18 cellular contexts compared by ENCODE assay signal in the genomic region with DNA sequence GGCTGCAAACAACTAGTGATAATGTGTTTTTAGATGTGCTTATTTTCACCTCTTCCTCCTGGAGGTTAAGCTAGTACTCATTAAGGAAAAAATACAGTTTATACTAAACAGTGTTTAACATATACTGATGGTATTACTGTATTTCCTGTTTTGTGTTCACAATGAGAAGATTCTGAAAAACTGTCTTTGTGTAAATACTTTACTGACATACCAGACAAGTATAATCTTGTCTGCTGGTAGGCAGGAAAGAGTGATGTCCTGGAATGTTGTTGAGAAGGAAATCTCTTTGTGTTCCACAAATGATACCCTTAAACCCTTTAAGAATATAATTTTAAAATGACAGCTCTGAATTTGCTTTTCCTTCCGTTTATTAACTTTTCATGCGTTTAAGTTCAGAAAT.
DNase-seq lines count a peak whose midpoint lies in the region; ATAC-seq, FAIRE-seq and TF ChIP-seq lines count a peak whose summit lies in the region.
"Had no signal": no experiment of that assay in that cellular context is flagged by ENCODE, and none has a peak within 500 bp of the region (broad histone marks: within the 10 kb centered on the region; RNA-seq: fewer than 3 reads in every experiment).

No MANE protein-coding gene starts in this region.

- DNase-seq in HTR-8/SVneo (ENCODE audit: insufficient read length, low spot score) (peak; percentile 55), MCF 10A (ENCODE audit: unreplicated experiment) (peak; percentile 38), hepatocyte (ENCODE audit: low spot score) (no peak), osteoblast (ENCODE audit: insufficient read length, low spot score, missing footprints) (no peak), NCI-H2171 treated with DMSO at 0.1 percent for 48 hours (lab: John Stamatoyannopoulos, UW) (no peak), upper lobe of left lung (no peak)
- DNase-seq in stimulated activated naive B cell treated with anti-CD40 and anti-IgM and Interleukin-4, amounts not matched to agents 10 μg/mL and 1 μg/mL and 100 μg/mL, for 72 hours, result no peak
- DNase-seq: activated CD4-positive, alpha-beta T cell treated with anti-CD3 and anti-CD28 coated beads, Interleukin-2, amount 50 U/mL, for 1 hour; activated naive CD4-positive, alpha-beta T cell treated with anti-CD3 and anti-CD28 coated beads, Interleukin-2, amount 10 ng/mL, durations not matched to agents 7 days and 5 days; GOT3; KG1; NCI-H1048; posterior cingulate gyrus had no signal

- H3K27me3 ChIP-seq in hepatocyte (no peaks in the 10 kb centered on the region), osteoblast (ENCODE audit: insufficient read depth, low read length) (no peaks in the 10 kb centered on the region), upper lobe of left lung (no peaks in the 10 kb centered on the region)

- H3K36me3 ChIP-seq in hepatocyte (replicated peaks; ENCODE audit: insufficient read depth, low read depth), result no peaks in the 10 kb centered on the region
- H3K36me3 ChIP-seq in osteoblast (ENCODE audit: insufficient read depth, low read length), result no peaks in the 10 kb centered on the region
- H3K36me3 ChIP-seq in upper lobe of left lung, result no peaks in the 10 kb centered on the region

- FAIRE-seq in HTR-8/SVneo (lab: Jason Lieb, UNC), result no peak
- FAIRE-seq: GM12891 had no signal

- no peaks in the 10 kb centered on the region for H3K27me3 Mint-ChIP-seq in MCF 10A (ENCODE audit: insufficient read depth, unreplicated experiment)
- no peaks in the 10 kb centered on the region for H3K27me3 Mint-ChIP-seq in stimulated activated naive B cell treated with anti-CD40 and anti-IgM and Interleukin-4, amounts not matched to agents 10 μg/mL and 1 μg/mL and 100 μg/mL, for 72 hours
- H3K27me3 Mint-ChIP-seq: activated naive CD4-positive, alpha-beta T cell treated with anti-CD3 and anti-CD28 coated beads, Interleukin-2, amount 10 ng/mL, durations not matched to agents 7 days and 5 days; B cell; dendritic cell treated with granulocyte-macrophage colony-stimulating factor and Interleukin-4, amounts not matched to agents 40 ng/mL and 50 ng/mL, for 4 days had no signal

- H3K4me3 Mint-ChIP-seq in MCF 10A (ENCODE audit: unreplicated experiment), result no peak overlapping the region
- no peak overlapping the region for H3K4me3 Mint-ChIP-seq in stimulated activated naive B cell treated with anti-CD40 and anti-IgM and Interleukin-4, amounts not matched to agents 10 μg/mL and 1 μg/mL and 100 μg/mL, for 72 hours
- H3K4me3 Mint-ChIP-seq: activated naive CD4-positive, alpha-beta T cell treated with anti-CD3 and anti-CD28 coated beads, Interleukin-2, amount 10 ng/mL, durations not matched to agents 7 days and 5 days; B cell; dendritic cell treated with granulocyte-macrophage colony-stimulating factor and Interleukin-4, amounts not matched to agents 40 ng/mL and 50 ng/mL, for 4 days had no signal

- H3K79me2 ChIP-seq in hepatocyte, result no peaks in the 10 kb centered on the region
- no peaks in the 10 kb centered on the region for H3K79me2 ChIP-seq in osteoblast (ENCODE audit: insufficient read depth, low read length)

- H3K4me3 ChIP-seq in hepatocyte (no peak overlapping the region), osteoblast (ENCODE audit: insufficient read depth, low read length) (no peak overlapping the region), upper lobe of left lung (no peak overlapping the region)
- H3K4me3 ChIP-seq: PC-9 had no signal

- no peak for TF ChIP-seq EP300 in upper lobe of left lung (IDR thresholded peaks at IDR 0.05)

- H4K20me1 ChIP-seq in hepatocyte (ENCODE audit: insufficient read depth, poor library complexity, severe bottlenecking) (no peaks in the 10 kb centered on the region), osteoblast (ENCODE audit: insufficient read depth, low read length) (no peaks in the 10 kb centered on the region)

- H3K9me2 ChIP-seq in hepatocyte (replicated peaks; ENCODE audit: insufficient read depth), result no peaks in the 10 kb centered on the region

- TF ChIP-seq CTCF in MCF 10A (IDR thresholded peaks at IDR 0.05; ENCODE audit: unreplicated experiment) (no peak), hepatocyte (IDR thresholded peaks at IDR 0.05; ENCODE audit: poor library complexity) (no peak), osteoblast (IDR thresholded peaks at IDR 0.05; ENCODE audit: extremely low read depth, low read depth, low read length) (no peak), upper lobe of left lung (IDR thresholded peaks at IDR 0.05) (no peak)

- H3K27ac ChIP-seq in hepatocyte (peak overlapping the region; percentile 7), osteoblast (ENCODE audit: low read depth, low read length) (no peak overlapping the region), upper lobe of left lung (peak overlapping the region in 1 of 4 donors; percentile 27)
- H3K27ac ChIP-seq: PC-9 had no signal

- no TSS peak for BruUV-seq in MCF 10A (replicated peaks; lab: Mats Ljungman, UMichigan)

- H3K27ac Mint-ChIP-seq in MCF 10A (ENCODE audit: low read depth, unreplicated experiment), result peak overlapping the region; percentile 72
- no peak overlapping the region for H3K27ac Mint-ChIP-seq in stimulated activated naive B cell treated with anti-CD40 and anti-IgM and Interleukin-4, amounts not matched to agents 10 μg/mL and 1 μg/mL and 100 μg/mL, for 72 hours
- H3K27ac Mint-ChIP-seq: activated naive CD4-positive, alpha-beta T cell treated with anti-CD3 and anti-CD28 coated beads, Interleukin-2, amount 10 ng/mL, durations not matched to agents 7 days and 5 days; B cell; dendritic cell treated with granulocyte-macrophage colony-stimulating factor and Interleukin-4, amounts not matched to agents 40 ng/mL and 50 ng/mL, for 4 days had no signal

- no peaks in the 10 kb centered on the region for H3K9me3 ChIP-seq in hepatocyte (ENCODE audit: low read depth)
- no peaks in the 10 kb centered on the region for H3K9me3 ChIP-seq in osteoblast (ENCODE audit: low read depth, low read length)
- no peaks in the 10 kb centered on the region for H3K9me3 ChIP-seq in upper lobe of left lung

- WGBS in hepatocyte (ENCODE audit: low lambda C conversion rate, missing lambda C conversion rate), result 63% methylated on average over 2 of the region's 2 CpGs
- WGBS in upper lobe of left lung, 2 donors, result 53 to 77% methylated on average over 2 of the region's 2 CpGs

- peaks cover 5% of the 10 kb centered on the region for H3K36me3 Mint-ChIP-seq in MCF 10A (ENCODE audit: insufficient read depth, unreplicated experiment)
- H3K36me3 Mint-ChIP-seq in stimulated activated naive B cell treated with anti-CD40 and anti-IgM and Interleukin-4, amounts not matched to agents 10 μg/mL and 1 μg/mL and 100 μg/mL, for 72 hours, result peaks cover 5 to 17% of the 10 kb centered on the region in 2 donors

- POLR2A ChIA-PET in MCF 10A (lab: Yijun Ruan, JAX), result interaction anchor here (0.6 to 2.2 kb wide), 12 partner anchors 8 to 532 kb away, joined by 3 to 12 read pairs (median 4); a partner anchor contains a TSS

- ATAC-seq in stimulated activated naive B cell treated with anti-CD40 and anti-IgM and Interleukin-4, amounts not matched to agents 10 μg/mL and 1 μg/mL and 100 μg/mL, for 72 hours (replicated peaks), result no peak
- ATAC-seq in upper lobe of left lung (ENCODE audit: low FRiP score in 2 of 2), result no peak
- ATAC-seq in HG02571 (IDR thresholded peaks at IDR 0.05; ENCODE audit: unreplicated experiment), result no peak

- peaks cover 6% of the 10 kb centered on the region for H3K4me1 ChIP-seq in hepatocyte (ENCODE audit: insufficient read depth)
- no peaks in the 10 kb centered on the region for H3K4me1 ChIP-seq in osteoblast (ENCODE audit: insufficient read depth, low read length)
- peaks cover 0 to 10% (median 6%) of the 10 kb centered on the region in 4 donors for H3K4me1 ChIP-seq in upper lobe of left lung

- CTCF ChIA-PET in MCF 10A (lab: Yijun Ruan, JAX), result interaction anchor here (0.6 to 5.4 kb wide), 23 partner anchors 15 to 991 kb away, joined by 3 to 44 read pairs (median 4); a partner anchor contains a TSS

- H3K4me2 ChIP-seq in hepatocyte, result no peak overlapping the region
- no peak overlapping the region for H3K4me2 ChIP-seq in osteoblast (ENCODE audit: insufficient read depth, low read length)
- H3K4me2 ChIP-seq: PC-9 had no signal

- H3K9me3 Mint-ChIP-seq in MCF 10A (ENCODE audit: unreplicated experiment), result no peaks in the 10 kb centered on the region
- no peaks in the 10 kb centered on the region for H3K9me3 Mint-ChIP-seq in stimulated activated naive B cell treated with anti-CD40 and anti-IgM and Interleukin-4, amounts not matched to agents 10 μg/mL and 1 μg/mL and 100 μg/mL, for 72 hours
- H3K9me3 Mint-ChIP-seq: activated naive CD4-positive, alpha-beta T cell treated with anti-CD3 and anti-CD28 coated beads, Interleukin-2, amount 10 ng/mL, durations not matched to agents 7 days and 5 days; dendritic cell treated with granulocyte-macrophage colony-stimulating factor and Interleukin-4, amounts not matched to agents 40 ng/mL and 50 ng/mL, for 4 days had no signal

- intact Hi-C loops in MCF 10A (cut with micrococcal nuclease), result loop anchor here (1.0 to 5.0 kb wide), 5 partner anchors 269 to 1134 kb away; no protein-coding TSS in a partner anchor

- no peak overlapping the region for H2AFZ ChIP-seq in hepatocyte
- peak overlapping the region; percentile 46 for H2AFZ ChIP-seq in osteoblast (ENCODE audit: low read length)
- H2AFZ ChIP-seq: PC-9 had no signal

- TF ChIP-seq POLR2A in upper lobe of left lung (IDR thresholded peaks at IDR 0.05), result no peak

- H3K4me1 Mint-ChIP-seq in MCF 10A (ENCODE audit: insufficient read depth, unreplicated experiment), result no peaks in the 10 kb centered on the region
- no peaks in the 10 kb centered on the region for H3K4me1 Mint-ChIP-seq in stimulated activated naive B cell treated with anti-CD40 and anti-IgM and Interleukin-4, amounts not matched to agents 10 μg/mL and 1 μg/mL and 100 μg/mL, for 72 hours
- H3K4me1 Mint-ChIP-seq: activated naive CD4-positive, alpha-beta T cell treated with anti-CD3 and anti-CD28 coated beads, Interleukin-2, amount 10 ng/mL, durations not matched to agents 7 days and 5 days; B cell had no signal

Comparison
In these comparisons a context has a peak if more than half of its experiments do, and no peak if none do; other contexts are left out.
1. DNase-seq: peak in HTR-8/SVneo (single experiment) and MCF 10A (single experiment); none in hepatocyte (single experiment), osteoblast (single experiment), NCI-H2171 treated with DMSO at 0.1 percent for 48 hours (single experiment), stimulated activated naive B cell treated with anti-CD40 and anti-IgM and Interleukin-4, amounts not matched to agents 10 μg/mL and 1 μg/mL and 100 μg/mL, for 72 hours (single experiment) and upper lobe of left lung (0 of 2).